ENCODE assay signal across 10 cellular contexts in the genomic region with DNA sequence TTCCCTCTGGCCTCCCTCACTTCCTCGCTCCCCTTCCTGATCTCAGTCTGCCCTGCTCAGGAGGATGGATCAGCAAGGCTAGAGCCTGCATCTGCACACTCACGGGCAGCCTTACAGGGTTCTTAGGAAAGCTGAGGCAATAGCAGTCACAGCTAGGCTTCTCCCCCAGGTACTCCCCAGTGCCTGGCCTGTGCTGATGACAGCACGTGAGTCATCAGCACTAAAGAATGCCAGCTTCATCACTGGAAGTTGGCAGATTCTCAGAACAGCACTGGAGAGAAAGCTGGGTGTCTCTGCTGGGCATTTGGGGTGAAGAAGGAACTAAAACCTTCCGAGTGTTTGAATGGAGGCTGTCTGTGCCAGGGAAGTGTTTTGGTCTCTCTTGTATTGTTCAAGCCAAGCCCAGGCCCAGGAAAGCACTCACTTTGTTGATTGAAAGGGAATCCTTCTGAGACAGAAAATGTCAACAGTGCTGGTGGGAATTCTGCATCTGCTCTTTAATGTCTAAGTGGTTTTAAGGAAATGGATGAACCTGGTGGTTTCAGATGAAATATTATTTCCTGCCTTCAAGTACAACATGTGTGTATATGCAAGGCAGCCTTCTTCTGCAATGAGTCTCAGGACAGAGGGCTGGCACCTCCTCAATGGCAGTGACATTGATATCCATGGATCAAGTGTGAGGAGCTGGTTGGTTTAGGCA.
DNase-seq lines count a peak whose midpoint lies in the region; FAIRE-seq and TF ChIP-seq lines count a peak whose summit lies in the region.
"Had no signal": no experiment of that assay in that cellular context is flagged by ENCODE, and none has a peak within 500 bp of the region (broad histone marks: within the 10 kb centered on the region; RNA-seq: fewer than 3 reads in every experiment).

No MANE protein-coding gene starts in this region.

- no peak overlapping the region for H3K4me3 ChIP-seq in foreskin fibroblast (ENCODE audit: low read depth in 1 of 2, low read length in 2 of 2)
- H3K4me3 ChIP-seq: ovary had no signal

- POLR2A ChIA-PET in RWPE1 (lab: Yijun Ruan, JAX; ENCODE audit: low non-redundant PET), result interaction anchor here (0.5 kb wide), 1 partner anchor 275 kb away, joined by 4 read pairs; no protein-coding TSS in a partner anchor

- DNase-seq in stimulated activated CD4-positive, alpha-beta T cell treated with anti-CD3 and anti-CD28 coated beads, Interleukin-1b, Interleukin-23, amount 100 ng/mL, for 48 hours, result peak; percentile 10
- no peak for DNase-seq in stimulated activated CD4-positive, alpha-beta T cell treated with anti-CD3 and anti-CD28 coated beads, Interleukin-4, amount 100 ng/mL, for 4 hours
- DNase-seq in RWPE1 (ENCODE audit: low spot score) (peak; percentile 88), foreskin fibroblast (peak; percentile 80 to 91), urothelium cell line (ENCODE audit: low spot score) (peak; percentile 81), cerebellum (ENCODE audit: low spot score) (no peak), GM10266 (ENCODE audit: extremely low spot score) (no peak), erythroblast (lab: John Stamatoyannopoulos, UW) (no peak)
- DNase-seq: NCI-H1048, ovary had no signal

- no peak for FAIRE-seq in urothelium cell line (lab: Jason Lieb, UNC)

- TF ChIP-seq CTCF in RWPE1 (conservative IDR thresholded peaks at IDR 0.05; ENCODE audit: low read depth), result no peak
- no peak for TF ChIP-seq CTCF in foreskin fibroblast (IDR thresholded peaks at IDR 0.05; ENCODE audit: low read depth, low read length)
- TF ChIP-seq CTCF in GM10266 (IDR thresholded peaks at IDR 0.05; ENCODE audit: control insufficient read depth, insufficient read depth, low read depth, missing control alignments), result no peak

- TF ChIP-seq POLR2A in erythroblast (IDR thresholded peaks at IDR 0.05; ENCODE audit: low read length), result no peak

- CTCF ChIA-PET in RWPE1 (lab: Yijun Ruan, JAX), result interaction anchor here (1.5 kb wide), 1 partner anchor 26 kb away, joined by 6 read pairs; no protein-coding TSS in a partner anchor

- H3K27ac ChIP-seq in RWPE1, result peak overlapping the region; percentile 70
- H3K27ac ChIP-seq: ovary had no signal

Comparison
In these comparisons a context has a peak if more than half of its experiments do, and no peak if none do; other contexts are left out.
1. DNase-seq: peak in stimulated activated CD4-positive, alpha-beta T cell treated with anti-CD3 and anti-CD28 coated beads, Interleukin-1b, Interleukin-23, amount 100 ng/mL, for 48 hours (single experiment), RWPE1 (single experiment), foreskin fibroblast (2 of 2) and urothelium cell line (single experiment); none in stimulated activated CD4-positive, alpha-beta T cell treated with anti-CD3 and anti-CD28 coated beads, Interleukin-4, amount 100 ng/mL, for 4 hours (0 of 2), cerebellum (single experiment), GM10266 (single experiment) and erythroblast (0 of 2).